21 cellular contexts compared by ENCODE assay signal in genomic region chr2:58845011-58845410, GRCh38.
"Had no signal": no experiment of that assay in that cellular context is flagged by ENCODE, and none has a peak within 500 bp of the region (broad histone marks: within the 10 kb centered on the region; RNA-seq: fewer than 3 reads in every experiment).

No MANE protein-coding gene starts in this region.

- DNase-seq: activated CD4-positive, alpha-beta T cell treated with anti-CD3 and anti-CD28 coated beads for 4 hours; activated CD4-positive, alpha-beta T cell treated with anti-CD3 and anti-CD28 coated beads, Interleukin-2, amount 50 U/mL, for 48 hours; activated CD4-positive, CD25-positive, alpha-beta regulatory T cell; activated CD8-positive, alpha-beta memory T cell treated with anti-CD3 and anti-CD28 coated beads, Interleukin-2, amount 50 U/mL, for 48 hours; activated effector memory CD4-positive, alpha-beta T cell treated with Interleukin-2 at 50 U/mL for 16 hours; activated naive CD4-positive, alpha-beta T cell treated with anti-CD3 and anti-CD28 coated beads for 36 hours; activated T-cell treated with anti-CD3 and anti-CD28 coated beads, Interleukin-2, amount 50 U/mL, for 4 hours; amygdala; colonic mucosa; dorsolateral prefrontal cortex; effector memory CD8-positive, alpha-beta T cell; glutamatergic neuron; hippocampal formation; kidney glomerular epithelial cell; left ventricle myocardium inferior; naive thymus-derived CD8-positive, alpha-beta T cell; sigmoid colon; stimulated activated CD4-positive, alpha-beta T cell treated with anti-CD3 and anti-CD28 coated beads, Interleukin-15, amount 100 ng/mL, for 24 hours; stomach had no signal

- ATAC-seq: activated T-cell treated with anti-CD3 and anti-CD28 coated beads, Interleukin-2, amount 50 U/mL, for 4 hours; effector memory CD8-positive, alpha-beta T cell; esophagus mucosa; naive thymus-derived CD8-positive, alpha-beta T cell; stimulated activated memory B cell treated with anti-CD40 and anti-IgM and Interleukin-4, amounts not matched to agents 10 μg/mL and 1 μg/mL and 100 μg/mL, for 72 hours had no signal
